ENCODE assay signal across 8 cellular contexts in the genomic region with DNA sequence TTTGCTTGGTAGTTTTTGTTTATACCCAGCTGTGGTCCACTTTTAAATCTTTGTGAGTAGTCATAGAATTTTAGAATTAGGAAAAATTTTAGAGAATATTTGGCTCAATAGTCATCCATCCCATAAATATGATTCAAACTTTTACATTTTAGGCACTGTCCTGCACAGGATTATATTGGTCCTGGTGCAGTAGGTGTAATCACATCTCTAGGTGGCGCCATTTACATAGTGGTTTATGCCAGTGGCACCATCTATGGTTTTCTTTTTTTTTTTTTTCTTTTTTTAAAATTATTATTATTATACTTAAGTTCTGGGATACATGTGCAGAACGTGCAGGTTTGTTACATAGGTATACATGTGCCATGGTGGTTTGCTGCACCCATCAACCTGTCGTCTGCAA.
DNase-seq lines count a peak whose midpoint lies in the region; ATAC-seq, FAIRE-seq and TF ChIP-seq lines count a peak whose summit lies in the region.

No MANE protein-coding gene starts in this region.

- H3K4me3 Mint-ChIP-seq in activated CD8-positive, alpha-beta memory T cell treated with anti-CD3 and anti-CD28 coated beads, Interleukin-2, amount 10 ng/mL, durations not matched to agents 7 days and 5 days = no peak overlapping the region

- CTCF ChIA-PET in A549 (lab: Yijun Ruan, JAX) = interaction anchor here (1.0 to 1.2 kb wide), 3 partner anchors 10 to 349 kb away, joined by 3 to 4 read pairs (median 3); no protein-coding TSS in a partner anchor
- CTCF ChIA-PET in activated CD8-positive, alpha-beta memory T cell treated with anti-CD3 and anti-CD28 coated beads, Interleukin-2, amount 10 ng/mL, durations not matched to agents 7 days and 5 days (lab: Charles Lee) = no interaction called here

- 11% methylated on average over 3 of the region's 3 CpGs for WGBS in A549 (ENCODE audit: missing lambda C conversion rate)

- no peak overlapping the region for H3K27ac Mint-ChIP-seq in activated CD8-positive, alpha-beta memory T cell treated with anti-CD3 and anti-CD28 coated beads, Interleukin-2, amount 10 ng/mL, durations not matched to agents 7 days and 5 days

- no peaks in the 10 kb centered on the region for H3K9me3 Mint-ChIP-seq in activated CD8-positive, alpha-beta memory T cell treated with anti-CD3 and anti-CD28 coated beads, Interleukin-2, amount 10 ng/mL, durations not matched to agents 7 days and 5 days (ENCODE audit: low read depth)

- peak; percentile 13 to 34 for DNase-seq in A549 (ENCODE audit: low read depth in 1 of 2, low spot score in 1 of 2)
- DNase-seq in GM13976 (ENCODE audit: low spot score) = no peak
- peak; percentile 33 for DNase-seq in kidney tubule cell (ENCODE audit: low spot score)
- DNase-seq in activated CD8-positive, alpha-beta memory T cell treated with anti-CD3 and anti-CD28 coated beads, Interleukin-2, amount 10 ng/mL, durations not matched to agents 7 days and 5 days = no peak
- no peak for DNase-seq in ecto neural progenitor cell (ENCODE audit: low spot score)

- TF ChIP-seq EP300 in A549 (IDR thresholded peaks at IDR 0.05) = no peak

- no peaks in the 10 kb centered on the region for H3K36me3 Mint-ChIP-seq in activated CD8-positive, alpha-beta memory T cell treated with anti-CD3 and anti-CD28 coated beads, Interleukin-2, amount 10 ng/mL, durations not matched to agents 7 days and 5 days

- in situ Hi-C loops in GM13976 (cut with MboI; ENCODE audit: low sequenced_read_pairs, unreplicated experiment) = no loop called here

- no peak for FAIRE-seq in A549 (lab: Jason Lieb, UNC)

- ATAC-seq in A549 (peak in 1 of 2 experiments; percentile 62; a peak in 2 of 6 replicates), HG03521 (IDR thresholded peaks at IDR 0.05; ENCODE audit: unreplicated experiment) (peak; percentile 65), GM19455 (IDR thresholded peaks at IDR 0.05; ENCODE audit: unreplicated experiment) (no peak)
- ATAC-seq in activated CD8-positive, alpha-beta memory T cell treated with anti-CD3 and anti-CD28 coated beads, Interleukin-2, amount 10 ng/mL, durations not matched to agents 7 days and 5 days = no peak

- H3K4me2 ChIP-seq in A549 = no peak overlapping the region

- H3K27ac ChIP-seq in A549 = no peak overlapping the region

- no peak overlapping the region for H3K4me3 ChIP-seq in A549
- H3K4me3 ChIP-seq in WI38 (ENCODE audit: low read depth, low read length) = no peak overlapping the region

- no peaks in the 10 kb centered on the region for H3K4me1 ChIP-seq in A549

- no peaks in the 10 kb centered on the region for H3K9me3 ChIP-seq in A549

- POLR2A ChIA-PET in A549 (lab: Yijun Ruan, JAX) = no interaction called here

- peak; percentile 35 to 58; a peak in 2 of 5 replicates for TF ChIP-seq RAD21 in A549 (conservative IDR thresholded peaks at IDR 0.05 in 1 of 2, IDR thresholded peaks at IDR 0.05 in 1 of 2)

- TF ChIP-seq POLR2A in A549 (IDR thresholded peaks at IDR 0.05; ENCODE audit: low read length) = no peak

- TF ChIP-seq CTCF in A549 (IDR thresholded peaks at IDR 0.05) (peak; percentile 37; the same call in 2 of the 3 replicates), GM13976 (IDR thresholded peaks at IDR 0.05; ENCODE audit: borderline replicate concordance, control extremely low read depth, extremely low read depth, insufficient read depth, missing control alignments) (peak; percentile 33), WI38 (IDR thresholded peaks at IDR 0.05; ENCODE audit: low read depth, low read length) (peak; percentile 54; the same call in 1 of the 2 replicates)

- H3K4me1 Mint-ChIP-seq in activated CD8-positive, alpha-beta memory T cell treated with anti-CD3 and anti-CD28 coated beads, Interleukin-2, amount 10 ng/mL, durations not matched to agents 7 days and 5 days = no peaks in the 10 kb centered on the region

- H3K27me3 Mint-ChIP-seq in activated CD8-positive, alpha-beta memory T cell treated with anti-CD3 and anti-CD28 coated beads, Interleukin-2, amount 10 ng/mL, durations not matched to agents 7 days and 5 days = no peaks in the 10 kb centered on the region

TF ChIP-seq in A549, 52 proteins besides CTCF, POLR2A, EP300 and RAD21:
- TF ChIP-seq SMC3 (IDR thresholded peaks at IDR 0.05) = peak; percentile 35; the same call in 2 of the 3 replicates
- no peak for TF ChIP-seq MAZ (IDR thresholded peaks at IDR 0.05; ENCODE audit: borderline replicate concordance, low read depth, low read length)
- TF ChIP-seq CHD2 (IDR thresholded peaks at IDR 0.05; ENCODE audit: low read length, partially characterized antibody) = no peak

Comparison
In these comparisons a context has a peak if more than half of its experiments do, and no peak if none do; other contexts are left out.
1. DNase-seq: peak in A549 (2 of 2) and kidney tubule cell (single experiment); none in GM13976 (single experiment), activated CD8-positive, alpha-beta memory T cell treated with anti-CD3 and anti-CD28 coated beads, Interleukin-2, amount 10 ng/mL, durations not matched to agents 7 days and 5 days (single experiment) and ecto neural progenitor cell (single experiment).
2. Peak in every context shown above with its lines, with median percentiles within 50 percentile points of each other: CTCF ChIP-seq.